ENCODE assay signal across 24 cellular contexts in the genomic region with DNA sequence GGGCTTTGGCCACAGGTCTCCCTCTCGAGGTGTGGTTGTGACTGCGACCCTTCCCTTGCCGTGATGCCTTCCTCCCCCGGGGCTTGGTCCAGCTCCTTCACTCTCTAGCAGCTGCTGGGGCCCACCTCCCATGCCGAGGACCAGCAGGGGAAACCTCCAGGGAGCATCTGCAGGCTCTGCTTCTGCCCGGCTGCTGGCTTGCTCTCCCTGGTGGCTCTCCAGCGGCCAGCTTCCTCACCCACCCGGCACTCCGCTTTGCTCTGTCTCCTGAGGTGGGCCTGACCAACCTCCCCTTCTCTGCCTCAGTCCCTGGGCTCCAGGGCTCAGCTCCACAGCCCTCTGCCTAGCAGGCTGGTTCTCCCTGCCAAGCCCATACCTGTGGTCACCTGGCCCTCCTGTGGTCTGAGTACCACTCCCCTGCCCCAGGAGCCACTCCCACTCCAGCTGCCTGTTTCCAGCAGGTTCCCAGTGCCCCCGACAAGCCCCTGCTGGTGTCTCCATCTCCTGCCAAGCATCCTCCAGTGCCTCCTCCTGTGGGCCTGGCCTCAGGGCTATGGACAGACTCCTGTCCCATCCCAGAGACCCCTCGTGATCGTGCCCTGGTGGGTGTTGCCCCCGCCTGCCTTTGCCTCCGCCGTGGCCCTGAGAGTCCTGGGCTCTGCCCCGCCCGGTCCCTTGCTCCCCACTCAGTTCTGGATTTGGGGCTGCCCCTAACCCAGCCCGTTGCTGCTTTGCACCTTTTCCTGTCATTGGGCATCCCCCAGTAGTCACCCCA. TPM values are rescaled to one million over a fixed set of nuclear protein-coding genes. Genes with fewer than 3 reads are reported as not detected.
DNase-seq lines count a peak whose midpoint lies in the region; ATAC-seq, FAIRE-seq and TF ChIP-seq lines count a peak whose summit lies in the region.
"Had no signal": no experiment of that assay in that cellular context is flagged by ENCODE, and none has a peak within 500 bp of the region (broad histone marks: within the 10 kb centered on the region; RNA-seq: fewer than 3 reads in every experiment).

No MANE protein-coding gene starts in this region.

- peaks cover 7 to 57% of the 10 kb centered on the region in 2 experiments; a peak in 3 of 4 replicates for H3K79me1 ChIP-seq in IMR-90 (ENCODE audit: low read depth in 1 of 2, low read length in 2 of 2)
- H3K79me1 ChIP-seq in H9 (ENCODE audit: insufficient read depth, low read depth, low read length, poor library complexity, severe bottlenecking): no peaks in the 10 kb centered on the region

- peaks cover 8% of the 10 kb centered on the region for H3K27me3 Mint-ChIP-seq in H9 (ENCODE audit: low read depth)

- H2AK5ac ChIP-seq in IMR-90 (ENCODE audit: low read depth, low read length) (no peak overlapping the region), H9 (ENCODE audit: insufficient read length, low read length) (no peak overlapping the region)

- H3K36me3 ChIP-seq in BLaER1: no peaks in the 10 kb centered on the region
- peaks cover 79% of the 10 kb centered on the region for H3K36me3 ChIP-seq in IMR-90 (ENCODE audit: control insufficient read depth, insufficient read depth, low read length)
- no peaks in the 10 kb centered on the region for H3K36me3 ChIP-seq in kidney (ENCODE audit: control insufficient read depth in 1 of 2, insufficient read depth in 2 of 2, low read length in 2 of 2)
- H3K36me3 ChIP-seq in pancreas: no peaks in the 10 kb centered on the region
- H3K36me3 ChIP-seq: HAP-1 had no signal

- ATAC-seq in IMR-90 (ENCODE audit: low read depth): no peak
- ATAC-seq in pancreas: peak in 3 of 4 donors; percentile 4 to 14 (median 5)
- ATAC-seq in GM18909 (IDR thresholded peaks at IDR 0.05; ENCODE audit: poor library complexity, unreplicated experiment): no peak
- ATAC-seq: SK-N-SH treated with all-trans-retinoic acid at 6 μM for 48 hours had no signal

- H3K9me3 Mint-ChIP-seq in H9: peaks cover 2 to 3% of the 10 kb centered on the region in 2 experiments; a peak in 3 of 5 replicates

- TF ChIP-seq POLR2A in IMR-90 (IDR thresholded peaks at IDR 0.05; ENCODE audit: low read depth, low read length): no peak

- dilution Hi-C loops in IMR-90 (cut with HindIII; ENCODE audit: low sequenced_read_pairs, unreplicated experiment): no loop called here

- no peak for TF ChIP-seq CTCF in IMR-90 (conservative IDR thresholded peaks at IDR 0.05; ENCODE audit: low read depth, low read length)
- TF ChIP-seq CTCF in kidney (IDR thresholded peaks at IDR 0.05; ENCODE audit: borderline replicate concordance, extremely low read depth, insufficient read depth): no peak
- TF ChIP-seq CTCF in pancreas (IDR thresholded peaks at IDR 0.05): no peak
- no peak for TF ChIP-seq CTCF in H9 (conservative IDR thresholded peaks at IDR 0.05)

- no peak for TF ChIP-seq RAD21 in IMR-90 (IDR thresholded peaks at IDR 0.05; ENCODE audit: low read length)

- H4K91ac ChIP-seq in IMR-90 (ENCODE audit: insufficient read depth, low read depth, low read length): no peak overlapping the region
- H4K91ac ChIP-seq in H9 (ENCODE audit: insufficient read length, low read depth, low read length): no peak overlapping the region

- no peak overlapping the region for H3T11ph ChIP-seq in H9 (ENCODE audit: low read length)

- DNase-seq in IMR-90 (no peak), kidney (peak; percentile 61), pancreas (peak in 1 of 6 donors; percentile 52), H9 (no peak), NOMO-1 (lab: John Stamatoyannopoulos, UW; ENCODE audit: unreplicated experiment in 2 of 2) (no peak)
- no peak for DNase-seq in activated naive CD4-positive, alpha-beta T cell treated with anti-CD3 and anti-CD28 coated beads, Interleukin-2, amount 50 U/mL, for 16 hours
- DNase-seq: Karpas-422, NCI-H1417 treated with DMSO at 0.1 percent for 48 hours, NCI-H187 treated with DMSO at 0.1 percent for 48 hours, NCI-H226, SHP77 had no signal

- H3K4me1 Mint-ChIP-seq in H9: peaks cover 55 to 69% of the 10 kb centered on the region in 2 experiments

- CTCF ChIA-PET in IMR-90 (lab: Yijun Ruan, JAX): no interaction called here

- H3K27ac ChIP-seq in BLaER1 (peak overlapping the region; percentile 51; the same call in 1 of the 2 replicates), IMR-90 (ENCODE audit: insufficient read depth, low read length) (no peak overlapping the region), kidney (ENCODE audit: low read depth in 2 of 2, low read length in 2 of 2) (no peak overlapping the region), pancreas (no peak overlapping the region), H9 (ENCODE audit: insufficient read length, low read depth, low read length) (no peak overlapping the region)
- H3K27ac ChIP-seq: C4-2B, HL-60 had no signal

- in situ Hi-C loops in IMR-90 (cut with MboI; ENCODE audit: low sequenced_read_pairs): loop anchor here (10.0 kb wide), 1 partner anchor 431 kb away; no protein-coding TSS in a partner anchor

- WGBS in IMR-90 (ENCODE audit: extremely low coverage in 2 of 2, insufficient read length in 1 of 2), 2 experiments: 84% methylated on average over 12 of the region's 18 CpGs; no CpG with 5 or more reads in 1 of the 2 experiments
- WGBS in pancreas, 2 donors: 68 to 79% methylated on average over 18 of the region's 18 CpGs
- WGBS in H9 (ENCODE audit: extremely low coverage, insufficient read length, low lambda C conversion rate): no CpG with 5 or more reads among the region's 18 CpGs

- intact Hi-C loops in IMR-90 (cut with micrococcal nuclease) (no loop called here), kidney (cut with DNase I) (no loop called here), pancreas (cut with DNase I) (no loop called here)

- H2BK15ac ChIP-seq in IMR-90 (ENCODE audit: low read depth, low read length) (no peak overlapping the region), H9 (ENCODE audit: low read depth, low read length) (no peak overlapping the region)

- H3K23ac ChIP-seq in IMR-90 (ENCODE audit: low read depth, low read length): no peak overlapping the region
- no peak overlapping the region for H3K23ac ChIP-seq in H9 (ENCODE audit: insufficient read length, low read depth, low read length)

- H2BK12ac ChIP-seq in H9 (ENCODE audit: insufficient read length, low read depth, low read length): no peak overlapping the region

- no peaks in the 10 kb centered on the region for H3K9me3 ChIP-seq in BLaER1
- no peaks in the 10 kb centered on the region for H3K9me3 ChIP-seq in IMR-90 (ENCODE audit: control insufficient read depth, insufficient read depth, low read length)
- H3K9me3 ChIP-seq in kidney (ENCODE audit: control insufficient read depth in 1 of 2, low read length in 2 of 2): no peaks in the 10 kb centered on the region
- H3K9me3 ChIP-seq in pancreas: no peaks in the 10 kb centered on the region
- no peaks in the 10 kb centered on the region for H3K9me3 ChIP-seq in H9 (ENCODE audit: control insufficient read depth, low read depth, low read length)
- H3K9me3 ChIP-seq: HAP-1 had no signal

- H3K79me2 ChIP-seq in H9 (ENCODE audit: insufficient read depth, low read length): no peaks in the 10 kb centered on the region

- H3K4me3 ChIP-seq in BLaER1 (no peak overlapping the region; the same call in 1 of the 2 replicates), IMR-90 (ENCODE audit: insufficient read depth, low read depth, low read length) (no peak overlapping the region), kidney (ENCODE audit: low read length in 2 of 2) (no peak overlapping the region), pancreas (no peak overlapping the region)
- H3K4me3 ChIP-seq: HAP-1 had no signal

- no peak overlapping the region for H4K8ac ChIP-seq in IMR-90 (ENCODE audit: low read depth in 2 of 2, low read length in 2 of 2)
- no peak overlapping the region for H4K8ac ChIP-seq in H9 (replicated peaks; ENCODE audit: insufficient read length, low read depth, low read length)

- no peaks in the 10 kb centered on the region; the same call in 1 of the 2 replicates for H3K27me3 ChIP-seq in BLaER1
- H3K27me3 ChIP-seq in IMR-90 (ENCODE audit: control insufficient read depth, insufficient read depth, low read length): no peaks in the 10 kb centered on the region
- no peaks in the 10 kb centered on the region for H3K27me3 ChIP-seq in pancreas
- no peaks in the 10 kb centered on the region for H3K27me3 ChIP-seq in H9 (ENCODE audit: insufficient read depth, low read length)

- H2BK20ac ChIP-seq in IMR-90 (ENCODE audit: low read depth, low read length) (no peak overlapping the region), H9 (ENCODE audit: low read depth, low read length, poor library complexity, severe bottlenecking) (no peak overlapping the region)

- H3K4me1 ChIP-seq in BLaER1 (peaks cover 37% of the 10 kb centered on the region), IMR-90 (ENCODE audit: control insufficient read depth, insufficient read depth, low read length) (peaks cover 7% of the 10 kb centered on the region), kidney (ENCODE audit: control insufficient read depth in 1 of 2, insufficient read depth in 1 of 2, low read depth in 1 of 2, low read length in 2 of 2) (no peaks in the 10 kb centered on the region), pancreas (no peaks in the 10 kb centered on the region), H9 (ENCODE audit: insufficient read depth, low read length) (peaks cover 10% of the 10 kb centered on the region; the same call in 1 of the 2 replicates)

- FAIRE-seq in kidney (lab: Jason Lieb, UNC) (no peak), pancreas (lab: Jason Lieb, UNC) (no peak)
- FAIRE-seq: D721Med, GM12891, GM18507, RCC 7860 had no signal

- no peaks in the 10 kb centered on the region for H3K36me3 Mint-ChIP-seq in H9 (ENCODE audit: insufficient read depth in 1 of 3, low read depth in 3 of 3)
- H3K36me3 Mint-ChIP-seq: IgD-negative memory B cell had no signal

- no peak overlapping the region for H2BK5ac ChIP-seq in IMR-90 (ENCODE audit: low read depth, low read length, poor library complexity, severe bottlenecking)
- H2BK5ac ChIP-seq in H9 (ENCODE audit: insufficient read length, low read length): no peak overlapping the region

- H3K18ac ChIP-seq in IMR-90 (ENCODE audit: low read depth, low read length) (no peak overlapping the region), H9 (ENCODE audit: insufficient read length, low read depth, low read length) (no peak overlapping the region)

- H2AFZ ChIP-seq in IMR-90 (replicated peaks; ENCODE audit: low read length, poor library complexity): no peak overlapping the region
- no peak overlapping the region for H2AFZ ChIP-seq in H9 (ENCODE audit: low read length)

- H4K5ac ChIP-seq in IMR-90 (ENCODE audit: low read depth, low read length): no peak overlapping the region
- H4K5ac ChIP-seq in H9 (ENCODE audit: insufficient read length, low read depth, low read length): no peak overlapping the region

- H4K20me1 ChIP-seq in BLaER1 (no peaks in the 10 kb centered on the region), IMR-90 (ENCODE audit: insufficient read depth, low read length) (peaks cover 98% of the 10 kb centered on the region), H9 (ENCODE audit: control insufficient read depth, insufficient read depth, insufficient read length) (no peaks in the 10 kb centered on the region)

- H2BK120ac ChIP-seq in IMR-90 (ENCODE audit: low read depth, low read length) (no peak overlapping the region), H9 (ENCODE audit: low read depth, low read length, poor library complexity, severe bottlenecking) (no peak overlapping the region)

- no peak overlapping the region for H3K56ac ChIP-seq in IMR-90 (ENCODE audit: extremely low read depth, insufficient read depth, low read length)
- H3K56ac ChIP-seq in H9 (ENCODE audit: insufficient read length, low read depth, low read length): no peak overlapping the region

- H3K14ac ChIP-seq in IMR-90 (replicated peaks; ENCODE audit: low read depth, low read length): no peak overlapping the region
- no peak overlapping the region for H3K14ac ChIP-seq in H9 (ENCODE audit: insufficient read depth, low read length)

- H3K9me1 ChIP-seq in IMR-90 (ENCODE audit: insufficient read depth, low read length): peaks cover 3% of the 10 kb centered on the region; the same call in 1 of the 2 replicates

- H3K27ac Mint-ChIP-seq in H9: peak overlapping the region in 1 of 3 experiments; percentile 44; a peak in 1 of 7 replicates
- H3K27ac Mint-ChIP-seq: IgD-negative memory B cell had no signal

- POLR2A ChIA-PET in IMR-90 (lab: Charles Lee; ENCODE audit: unreplicated experiment): no interaction called here

- H3K4ac ChIP-seq in IMR-90 (ENCODE audit: low read depth, low read length) (no peak overlapping the region), H9 (ENCODE audit: low read depth, low read length) (no peak overlapping the region)

- no TSS peak for BruUV-seq in IMR-90 (replicated peaks; lab: Mats Ljungman, UMichigan)

- no peak overlapping the region for H3K9ac ChIP-seq in BLaER1
- H3K9ac ChIP-seq in IMR-90 (ENCODE audit: low read depth, low read length): no peak overlapping the region
- H3K9ac ChIP-seq in kidney (ENCODE audit: low read length in 2 of 2): no peak overlapping the region
- H3K9ac ChIP-seq in H9 (ENCODE audit: extremely low read depth, insufficient read length, low read length): no peak overlapping the region

- H3K23me2 ChIP-seq in H9 (ENCODE audit: insufficient read length, low read depth, low read length, poor library complexity, severe bottlenecking): no peaks in the 10 kb centered on the region

- H2AK9ac ChIP-seq in IMR-90 (replicated peaks; ENCODE audit: low read depth, low read length, poor library complexity): peak overlapping the region; percentile 23

- H3K4me2 ChIP-seq in BLaER1 (peak overlapping the region; percentile 87), IMR-90 (ENCODE audit: low read depth, low read length) (no peak overlapping the region), H9 (ENCODE audit: insufficient read depth, insufficient read length, low read length) (no peak overlapping the region)

- H3K4me3 Mint-ChIP-seq in H9: no peak overlapping the region

RNA-seq across cellular contexts. Expression of gene MEG3, which starts 9.5 kb away (rescaled TPM):
- 31.5 and 32.5 TPM in 2 replicates for total RNA-seq in IMR-90 (2012; rRNA removed)
- polyA plus RNA-seq in IMR-90 (2012; rRNA removed): 518 and 556 TPM in 2 replicates
- 53.8 and 53.9 TPM in 2 replicates for polyA plus RNA-seq in IMR-90 (2012; cell fraction: cytosol; rRNA removed)
- polyA plus RNA-seq in IMR-90 (2012; cell fraction: nucleus; rRNA removed; ENCODE audit: low replicate concordance): 8,555 and 8,817 TPM in 2 replicates
- total RNA-seq in kidney: 24.0 TPM
- polyA plus RNA-seq in kidney (ENCODE audit: insufficient read depth, low read depth, low replicate concordance): 29.6 TPM
- total RNA-seq in pancreas: 100 to 1,000 TPM in 5 of 6 donors, 10 to 100 TPM in 1; 78.8 to 726 (median 175) TPM
- polyA plus RNA-seq in pancreas: 1,000 to 10,000 TPM; 1,023 to 1,150 TPM
- total RNA-seq in H9 (2021): 0.52 TPM in 1 of 2 replicates, not detected in the other
- total RNA-seq: HT1080, MCF 10A had no signal
- polyA plus RNA-seq: IgD-negative memory B cell had no signal

Comparison
In these comparisons a context has a peak if more than half of its experiments do, and no peak if none do; other contexts are left out.
1. ATAC-seq: peak in pancreas (3 of 4); none in IMR-90 (single experiment) and GM18909 (single experiment).
2. RNA of gene MEG3, which starts 9.5 kb away (total RNA-seq): 78.8 to 726 TPM in pancreas, 31.5 to 32.5 TPM in IMR-90 and 24.0 TPM in kidney (single experiment); 0.52 TPM in H9; every median in the first group is over 10 times any median in the second.